Comparison of ENCODE assay signal across 21 cellular contexts in the genomic region with DNA sequence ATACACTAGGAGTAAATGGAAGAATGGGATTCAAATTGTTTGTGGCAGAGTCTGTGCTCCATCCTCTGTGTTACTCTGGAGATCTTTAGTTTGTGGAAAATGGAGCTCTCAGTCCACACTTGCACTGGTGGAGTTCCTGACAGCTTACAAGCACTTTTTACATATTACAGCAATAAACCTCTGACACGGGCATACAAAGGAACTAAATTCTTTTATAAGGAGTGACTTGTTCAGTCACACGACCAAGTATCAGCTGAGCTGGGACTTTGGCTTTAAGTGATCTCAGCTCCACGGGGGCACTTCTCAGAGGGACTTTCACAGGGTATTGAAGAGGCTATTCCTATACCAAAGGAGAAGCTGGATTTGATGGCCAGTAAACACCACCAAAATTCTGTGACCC.
DNase-seq lines count a peak whose midpoint lies in the region; ATAC-seq, FAIRE-seq and TF ChIP-seq lines count a peak whose summit lies in the region.
"Had no signal": no experiment of that assay in that cellular context is flagged by ENCODE, and none has a peak within 500 bp of the region (broad histone marks: within the 10 kb centered on the region; RNA-seq: fewer than 3 reads in every experiment).

No MANE protein-coding gene starts in this region.

- CTCF ChIA-PET in CD4-positive, alpha-beta T cell (lab: Charles Lee) = no interaction called here

- FAIRE-seq in astrocyte (lab: Jason Lieb, UNC) = no peak
- FAIRE-seq: TTC549 had no signal

- H3K79me2 ChIP-seq in astrocyte (ENCODE audit: insufficient read depth, low read length) (no peaks in the 10 kb centered on the region), smooth muscle cell (ENCODE audit: low read depth) (no peaks in the 10 kb centered on the region)

- peak overlapping the region; percentile 29 for H4K8ac ChIP-seq in mesenchymal stem cell (ENCODE audit: low read length)

- POLR2A ChIA-PET in CD4-positive, alpha-beta T cell (lab: Charles Lee) = no interaction called here

- H3K4ac ChIP-seq in mesenchymal stem cell (ENCODE audit: low read depth in 1 of 2, low read length in 2 of 2) = peak overlapping the region in 1 of 2 experiments; percentile 44

- H3K9me3 ChIP-seq in astrocyte (ENCODE audit: insufficient read depth, low read depth, low read length) (no peaks in the 10 kb centered on the region), mesenchymal stem cell (ENCODE audit: control insufficient read depth, low read length) (no peaks in the 10 kb centered on the region), smooth muscle cell (replicated peaks; ENCODE audit: low read depth) (no peaks in the 10 kb centered on the region)
- no peaks in the 10 kb centered on the region for H3K9me3 ChIP-seq in CD4-positive, alpha-beta T cell (ENCODE audit: control insufficient read depth, low read length)
- H3K9me3 ChIP-seq: sigmoid colon, tibial artery had no signal

- H2BK12ac ChIP-seq in mesenchymal stem cell (ENCODE audit: low read length in 2 of 2) = peak overlapping the region; percentile 47 to 97

- H3K36me3 Mint-ChIP-seq in astrocyte (ENCODE audit: low read depth, unreplicated experiment) = no peaks in the 10 kb centered on the region
- no peaks in the 10 kb centered on the region for H3K36me3 Mint-ChIP-seq in CD4-positive, alpha-beta T cell (ENCODE audit: low read depth)
- H3K36me3 Mint-ChIP-seq: activated naive CD8-positive, alpha-beta T cell treated with anti-CD3 and anti-CD28 coated beads for 36 hours; CD8-positive, alpha-beta T cell; natural killer cell had no signal

- no peak overlapping the region for H2AK5ac ChIP-seq in mesenchymal stem cell (ENCODE audit: low read length, severe bottlenecking)

- no peak overlapping the region for H2BK15ac ChIP-seq in mesenchymal stem cell (ENCODE audit: low read depth, poor library complexity, severe bottlenecking)

- no peaks in the 10 kb centered on the region for H3K27me3 ChIP-seq in astrocyte (ENCODE audit: insufficient read depth, low read length)
- H3K27me3 ChIP-seq in mesenchymal stem cell (ENCODE audit: control insufficient read depth in 1 of 2, insufficient read depth in 1 of 2, low read length in 2 of 2) = no peaks in the 10 kb centered on the region
- no peaks in the 10 kb centered on the region for H3K27me3 ChIP-seq in smooth muscle cell (ENCODE audit: low read depth)
- H3K27me3 ChIP-seq in CD4-positive, alpha-beta T cell (ENCODE audit: control insufficient read depth, insufficient read depth, low read length) = no peaks in the 10 kb centered on the region
- H3K27me3 ChIP-seq: sigmoid colon, tibial artery had no signal

- no peak for TF ChIP-seq CTCF in astrocyte (IDR thresholded peaks at IDR 0.05; ENCODE audit: insufficient read depth, low read depth, low read length)
- TF ChIP-seq CTCF in smooth muscle cell (IDR thresholded peaks at IDR 0.05; ENCODE audit: borderline replicate concordance, insufficient read depth, poor library complexity, severe bottlenecking) = no peak
- no peak for TF ChIP-seq CTCF in CD4-positive, alpha-beta T cell (IDR thresholded peaks at IDR 0.05)

- H3K4me2 ChIP-seq in astrocyte (ENCODE audit: low read length) (peak overlapping the region; percentile 6), mesenchymal stem cell (ENCODE audit: low read length, poor library complexity, severe bottlenecking) (no peak overlapping the region), smooth muscle cell (peak overlapping the region; percentile 57)
- H3K4me2 ChIP-seq: GM23338, PC-9 had no signal

- intact Hi-C loops in CD4-positive, alpha-beta T cell (cut with DNase I, micrococcal nuclease) = no loop called here

- H3K4me1 Mint-ChIP-seq in astrocyte (ENCODE audit: low read depth, unreplicated experiment) = peaks cover 58% of the 10 kb centered on the region
- no peaks in the 10 kb centered on the region for H3K4me1 Mint-ChIP-seq in CD4-positive, alpha-beta T cell (ENCODE audit: low read depth)
- H3K4me1 Mint-ChIP-seq: activated naive CD8-positive, alpha-beta T cell treated with anti-CD3 and anti-CD28 coated beads for 36 hours; GM23338; natural killer cell had no signal

- peak overlapping the region; percentile 36 for H4K91ac ChIP-seq in mesenchymal stem cell (ENCODE audit: low read length)

- no peak overlapping the region for H3K23ac ChIP-seq in mesenchymal stem cell (ENCODE audit: low read length in 2 of 2)

- H3K4me3 ChIP-seq in astrocyte (ENCODE audit: insufficient read depth, low read depth, low read length) = no peak overlapping the region
- H3K4me3 ChIP-seq in mesenchymal stem cell (ENCODE audit: insufficient read depth in 1 of 2, low read depth in 1 of 2, low read length in 2 of 2) = no peak overlapping the region
- no peak overlapping the region for H3K4me3 ChIP-seq in smooth muscle cell
- H3K4me3 ChIP-seq: GM23338, PC-9, sigmoid colon, tibial artery had no signal

- H3K36me3 ChIP-seq in astrocyte (ENCODE audit: insufficient read depth, low read length) (no peaks in the 10 kb centered on the region), mesenchymal stem cell (ENCODE audit: control insufficient read depth in 1 of 2, insufficient read depth in 2 of 2, low read depth in 1 of 2, low read length in 2 of 2) (no peaks in the 10 kb centered on the region), smooth muscle cell (ENCODE audit: low read depth) (no peaks in the 10 kb centered on the region)
- H3K36me3 ChIP-seq: sigmoid colon, tibial artery had no signal

- H3K79me1 ChIP-seq in mesenchymal stem cell (replicated peaks; ENCODE audit: low read length, poor library complexity, severe bottlenecking) = no peaks in the 10 kb centered on the region

- H2BK120ac ChIP-seq in mesenchymal stem cell (ENCODE audit: low read depth, low read length) = no peak overlapping the region

- peaks cover 14% of the 10 kb centered on the region for H3F3A ChIP-seq in smooth muscle cell (ENCODE audit: low read depth)

- peaks cover 4% of the 10 kb centered on the region for H3K9me3 Mint-ChIP-seq in astrocyte (ENCODE audit: unreplicated experiment)
- H3K9me3 Mint-ChIP-seq in CD4-positive, alpha-beta T cell = no peaks in the 10 kb centered on the region
- H3K9me3 Mint-ChIP-seq: activated naive CD8-positive, alpha-beta T cell treated with anti-CD3 and anti-CD28 coated beads for 36 hours; CD8-positive, alpha-beta T cell; GM23338 had no signal

- H3K9ac ChIP-seq in astrocyte (ENCODE audit: low read length) (peak overlapping the region; percentile 13), mesenchymal stem cell (ENCODE audit: low read length) (peak overlapping the region; percentile 34), smooth muscle cell (ENCODE audit: low read depth) (peak overlapping the region; percentile 23)

- H3K27me3 Mint-ChIP-seq in astrocyte (ENCODE audit: low read depth, unreplicated experiment) = no peaks in the 10 kb centered on the region
- peaks cover 5% of the 10 kb centered on the region for H3K27me3 Mint-ChIP-seq in CD4-positive, alpha-beta T cell

- H3K14ac ChIP-seq in mesenchymal stem cell (ENCODE audit: low read length in 2 of 2) = no peak overlapping the region

- no peak overlapping the region for H3K4me3 Mint-ChIP-seq in astrocyte (ENCODE audit: unreplicated experiment)
- H3K4me3 Mint-ChIP-seq in CD4-positive, alpha-beta T cell = no peak overlapping the region
- H3K4me3 Mint-ChIP-seq: activated naive CD8-positive, alpha-beta T cell treated with anti-CD3 and anti-CD28 coated beads for 36 hours; CD8-positive, alpha-beta T cell; GM23338; natural killer cell had no signal

- WGBS in mesenchymal stem cell = 24% methylated on average over 3 of the region's 3 CpGs
- WGBS in smooth muscle cell (ENCODE audit: low lambda C conversion rate) = 55% methylated on average over 3 of the region's 3 CpGs

- peak overlapping the region; percentile 19 for H2AFZ ChIP-seq in astrocyte (ENCODE audit: low read depth, low read length)
- no peak overlapping the region for H2AFZ ChIP-seq in mesenchymal stem cell (ENCODE audit: low read depth, low read length)
- H2AFZ ChIP-seq in smooth muscle cell (ENCODE audit: low read depth) = no peak overlapping the region
- H2AFZ ChIP-seq: GM23338, PC-9 had no signal

- no peak for ATAC-seq in CD4-positive, alpha-beta T cell (ENCODE audit: poor library complexity)
- ATAC-seq: CD8-positive, alpha-beta T cell; GM23338; natural killer cell had no signal

- H3K4me1 ChIP-seq in astrocyte (ENCODE audit: insufficient read depth, low read length) (peaks cover 16% of the 10 kb centered on the region), mesenchymal stem cell (ENCODE audit: control insufficient read depth, insufficient read depth, low read depth, low read length) (no peaks in the 10 kb centered on the region), smooth muscle cell (ENCODE audit: low read depth) (peaks cover 25% of the 10 kb centered on the region)
- H3K4me1 ChIP-seq: tibial artery had no signal

- H3K27ac ChIP-seq in astrocyte (ENCODE audit: low read depth, low read length) (no peak overlapping the region), mesenchymal stem cell (ENCODE audit: low read length, poor library complexity, severe bottlenecking) (no peak overlapping the region), smooth muscle cell (ENCODE audit: low read depth) (peak overlapping the region; percentile 70)
- no peak overlapping the region for H3K27ac ChIP-seq in CD4-positive, alpha-beta T cell (ENCODE audit: low read depth, low read length)
- H3K27ac ChIP-seq: PC-9, sigmoid colon, tibial artery had no signal

- H2BK5ac ChIP-seq in mesenchymal stem cell (ENCODE audit: low read depth, low read length, poor library complexity, severe bottlenecking) = no peak overlapping the region

- DNase-seq in NCI-H2171 treated with DMSO at 0.1 percent for 48 hours (lab: John Stamatoyannopoulos, UW) = peak; percentile 58
- DNase-seq in NCI-H2171 (lab: John Stamatoyannopoulos, UW) = no peak
- DNase-seq in astrocyte (ENCODE audit: low read depth) = no peak
- DNase-seq in mesenchymal stem cell = peak; percentile 42
- no peak for DNase-seq in smooth muscle cell (lab: John Stamatoyannopoulos, UW; ENCODE audit: unreplicated experiment)
- no peak for DNase-seq in DMS153 (lab: John Stamatoyannopoulos, UW)
- DNase-seq in germinal center (ENCODE audit: low spot score) = no peak
- DNase-seq in CD4-positive, alpha-beta T cell = no peak
- DNase-seq: activated CD4-positive, alpha-beta T cell treated with anti-CD3 and anti-CD28 coated beads, Interleukin-2, amount 50 U/mL, for 1 hour; activated naive CD8-positive, alpha-beta T cell treated with anti-CD3 and anti-CD28 coated beads for 36 hours; activated T-cell treated with anti-CD3 and anti-CD28 coated beads, Interleukin-2, amount 50 U/mL, for 1 hour; CD8-positive, alpha-beta T cell; central memory CD4-positive, alpha-beta T cell; foreskin melanocyte; natural killer cell; NCI-H226; PC-9; sigmoid colon; tibial artery had no signal

- peak overlapping the region in 1 of 2 experiments; percentile 92 for H3K18ac ChIP-seq in mesenchymal stem cell (ENCODE audit: low read depth in 1 of 2, low read length in 2 of 2)

- H4K20me1 ChIP-seq in astrocyte (ENCODE audit: insufficient read depth, low read length) (no peaks in the 10 kb centered on the region), smooth muscle cell (ENCODE audit: low read depth) (no peaks in the 10 kb centered on the region)

- H3K27ac Mint-ChIP-seq in astrocyte (ENCODE audit: unreplicated experiment) = peak overlapping the region; percentile 60
- H3K27ac Mint-ChIP-seq in CD4-positive, alpha-beta T cell = no peak overlapping the region
- H3K27ac Mint-ChIP-seq: activated naive CD8-positive, alpha-beta T cell treated with anti-CD3 and anti-CD28 coated beads for 36 hours; CD8-positive, alpha-beta T cell; GM23338; natural killer cell had no signal

Comparison
In these comparisons a context has a peak if more than half of its experiments do, and no peak if none do; other contexts are left out.
1. DNase-seq: peak in NCI-H2171 treated with DMSO at 0.1 percent for 48 hours (single experiment) and mesenchymal stem cell (single experiment); none in NCI-H2171 (single experiment), astrocyte (single experiment), smooth muscle cell (single experiment), DMS153 (single experiment), germinal center (single experiment) and CD4-positive, alpha-beta T cell (0 of 10).
2. Peak in every context shown above with its lines, with median percentiles within 50 percentile points of each other: H3K9ac ChIP-seq.